Comparison of ENCODE assay signal across 10 cellular contexts in the genomic region with DNA sequence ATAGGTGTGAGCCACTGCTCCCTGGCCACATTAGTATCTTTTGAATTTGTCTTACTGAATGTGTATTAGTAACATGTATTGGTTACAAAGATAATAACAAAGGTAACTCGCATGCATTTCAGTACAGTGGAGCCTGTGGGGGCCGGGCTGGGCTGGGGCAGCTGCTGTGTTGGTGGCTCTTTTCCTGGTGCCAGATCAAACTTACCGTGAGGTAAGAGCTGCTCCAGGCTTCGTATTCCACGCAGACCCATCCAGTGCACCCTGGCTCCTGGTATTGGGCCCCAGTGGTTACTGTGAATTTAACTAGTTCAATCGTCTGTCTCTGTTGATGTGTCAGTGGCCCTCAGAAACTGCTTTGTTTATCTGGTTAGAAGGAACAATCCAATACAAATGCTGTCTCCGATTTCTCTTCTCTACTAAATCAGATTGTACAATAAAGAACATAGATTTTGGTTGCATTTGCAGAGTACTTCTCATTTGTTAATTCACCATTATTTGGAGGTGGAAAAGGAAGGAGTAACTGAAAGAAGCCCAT. TPM values are rescaled to one million over a fixed set of nuclear protein-coding genes. Genes with fewer than 3 reads are reported as not detected.
DNase-seq lines count a peak whose midpoint lies in the region; ATAC-seq and TF ChIP-seq lines count a peak whose summit lies in the region.
"Had no signal": no experiment of that assay in that cellular context is flagged by ENCODE, and none has a peak within 500 bp of the region (broad histone marks: within the 10 kb centered on the region; RNA-seq: fewer than 3 reads in every experiment).

No MANE protein-coding gene starts in this region.

- peak overlapping the region; percentile 5 for H3K9ac ChIP-seq in mucosa of stomach (ENCODE audit: low read length)

- 49% methylated on average over 7 of the region's 7 CpGs for WGBS in urinary bladder

- H3K27me3 ChIP-seq in mucosa of stomach (ENCODE audit: control insufficient read depth, insufficient read depth, low read length) (no peaks in the 10 kb centered on the region), brain microvascular endothelial cell (replicated peaks) (no peaks in the 10 kb centered on the region)

- H3K9me3 ChIP-seq in mucosa of stomach (ENCODE audit: control insufficient read depth, low read length): no peaks in the 10 kb centered on the region

- peak overlapping the region; percentile 82 for H3K27ac Mint-ChIP-seq in stimulated activated naive CD8-positive, alpha-beta T cell treated with anti-CD3 and anti-CD28 coated beads, Interleukin-15, Interleukin-2, amounts not matched to agents 100 ng/mL and 50 ng/mL, for 24 hours
- H3K27ac Mint-ChIP-seq in activated naive CD8-positive, alpha-beta T cell: peak overlapping the region; percentile 94

- H3K4me1 ChIP-seq in mucosa of stomach (ENCODE audit: control insufficient read depth, insufficient read depth, low read length) (peaks cover 60% of the 10 kb centered on the region), urinary bladder (ENCODE audit: insufficient read depth) (peaks cover 4% of the 10 kb centered on the region)

- no peak for TF ChIP-seq CTCF in brain microvascular endothelial cell (IDR thresholded peaks at IDR 0.05; ENCODE audit: low read depth, low read length, missing control alignments)

- H3K4me1 Mint-ChIP-seq in stimulated activated naive CD8-positive, alpha-beta T cell treated with anti-CD3 and anti-CD28 coated beads, Interleukin-15, Interleukin-2, amounts not matched to agents 100 ng/mL and 50 ng/mL, for 24 hours (ENCODE audit: low read depth): peaks cover 94% of the 10 kb centered on the region
- peaks cover 92% of the 10 kb centered on the region for H3K4me1 Mint-ChIP-seq in activated naive CD8-positive, alpha-beta T cell (ENCODE audit: low read depth)

- no peak for DNase-seq in stimulated activated naive CD8-positive, alpha-beta T cell treated with anti-CD3 and anti-CD28 coated beads, Interleukin-15, Interleukin-2, amounts not matched to agents 100 U/mL and 50 U/mL, for 24 hours
- DNase-seq in NCI-H1694 treated with DMSO at 0.1 percent for 48 hours (lab: John Stamatoyannopoulos, UW) (no peak), brain microvascular endothelial cell (no peak), SIG-M5 treated with dmso at 0.1 percent for 504 hours (lab: John Stamatoyannopoulos, UW; ENCODE audit: unreplicated experiment) (no peak)
- DNase-seq: activated gamma-delta T cell, NCI-H1930 had no signal

- H3K9me3 Mint-ChIP-seq in stimulated activated naive CD8-positive, alpha-beta T cell treated with anti-CD3 and anti-CD28 coated beads, Interleukin-15, Interleukin-2, amounts not matched to agents 100 ng/mL and 50 ng/mL, for 24 hours: no peaks in the 10 kb centered on the region
- H3K9me3 Mint-ChIP-seq in activated naive CD8-positive, alpha-beta T cell (ENCODE audit: low read depth): no peaks in the 10 kb centered on the region

- H3K27me3 Mint-ChIP-seq in stimulated activated naive CD8-positive, alpha-beta T cell treated with anti-CD3 and anti-CD28 coated beads, Interleukin-15, Interleukin-2, amounts not matched to agents 100 ng/mL and 50 ng/mL, for 24 hours: no peaks in the 10 kb centered on the region
- no peaks in the 10 kb centered on the region for H3K27me3 Mint-ChIP-seq in activated naive CD8-positive, alpha-beta T cell

- H3K36me3 ChIP-seq in mucosa of stomach (ENCODE audit: control insufficient read depth, insufficient read depth, low read length) (no peaks in the 10 kb centered on the region), urinary bladder (ENCODE audit: insufficient read depth) (no peaks in the 10 kb centered on the region), brain microvascular endothelial cell (replicated peaks) (peaks cover 3% of the 10 kb centered on the region)

- peaks cover 21% of the 10 kb centered on the region for H3K36me3 Mint-ChIP-seq in stimulated activated naive CD8-positive, alpha-beta T cell treated with anti-CD3 and anti-CD28 coated beads, Interleukin-15, Interleukin-2, amounts not matched to agents 100 ng/mL and 50 ng/mL, for 24 hours (ENCODE audit: low read depth)
- peaks cover 8% of the 10 kb centered on the region for H3K36me3 Mint-ChIP-seq in activated naive CD8-positive, alpha-beta T cell

- peak overlapping the region; percentile 25 for H3K27ac ChIP-seq in urinary bladder (ENCODE audit: low read depth)
- H3K27ac ChIP-seq in brain microvascular endothelial cell: no peak overlapping the region

- in situ Hi-C loops in brain microvascular endothelial cell (cut with HindIII; ENCODE audit: low pct_ligation_motif_present, low sequenced_read_pairs): no loop called here

- no peak for ATAC-seq in stimulated activated naive CD8-positive, alpha-beta T cell treated with anti-CD3 and anti-CD28 coated beads, Interleukin-15, Interleukin-2, amounts not matched to agents 100 U/mL and 50 U/mL, for 24 hours

- H3K4me3 ChIP-seq in mucosa of stomach (ENCODE audit: low read length): no peak overlapping the region
- H3K4me3 ChIP-seq in urinary bladder (ENCODE audit: low read depth, low read length): no peak overlapping the region
- no peak overlapping the region for H3K4me3 ChIP-seq in brain microvascular endothelial cell (ENCODE audit: low read depth, low read length)

- H3K4me3 Mint-ChIP-seq in stimulated activated naive CD8-positive, alpha-beta T cell treated with anti-CD3 and anti-CD28 coated beads, Interleukin-15, Interleukin-2, amounts not matched to agents 100 ng/mL and 50 ng/mL, for 24 hours: peak overlapping the region; percentile 47
- peak overlapping the region; percentile 80 for H3K4me3 Mint-ChIP-seq in activated naive CD8-positive, alpha-beta T cell

RNA-seq across cellular contexts. Expression of a gene that starts 15.6 kb away (rescaled TPM):
- 78.7 TPM for total RNA-seq in urinary bladder
- 82.3 TPM for polyA plus RNA-seq in urinary bladder
